In genomic region chr19:41398603-41399002, GRCh38 we compare ENCODE assay signal across 8 cellular contexts. TPM values are rescaled to one million over a fixed set of nuclear protein-coding genes. Genes with fewer than 3 reads are reported as not detected.
DNase-seq lines count a peak whose midpoint lies in the region; ATAC-seq and TF ChIP-seq lines count a peak whose summit lies in the region.
"Had no signal": no experiment of that assay in that cellular context is flagged by ENCODE, and none has a peak within 500 bp of the region (broad histone marks: within the 10 kb centered on the region; RNA-seq: fewer than 3 reads in every experiment).

No MANE protein-coding gene starts in this region.

- H3K27me3 ChIP-seq in HAP-1 (ENCODE audit: low read depth), result no peaks in the 10 kb centered on the region
- no peaks in the 10 kb centered on the region for H3K27me3 ChIP-seq in foreskin keratinocyte
- no peaks in the 10 kb centered on the region for H3K27me3 ChIP-seq in skeletal muscle tissue (ENCODE audit: control insufficient read depth in 3 of 3, insufficient read depth in 3 of 3, low read length in 3 of 3)

- H3K9ac ChIP-seq in skeletal muscle tissue (ENCODE audit: low read depth in 1 of 3, low read length in 3 of 3), result peak overlapping the region; percentile 96 to 100 (median 99)

- DNase-seq in HAP-1 (ENCODE audit: low spot score in 2 of 2), result no peak
- DNase-seq in T-helper 17 cell, result no peak
- no peak for DNase-seq in foreskin keratinocyte
- no peak for DNase-seq in T1000 (lab: John Stamatoyannopoulos, UW)
- no peak for DNase-seq in stimulated activated CD4-positive, alpha-beta T cell treated with anti-CD3 and anti-CD28 coated beads, Interleukin-15, amount 100 ng/mL, for 24 hours
- DNase-seq: activated CD8-positive, alpha-beta memory T cell treated with anti-CD3 and anti-CD28 coated beads for 24 hours had no signal

- in situ Hi-C loops in HAP-1 (cut with MboI; ENCODE audit: low sequenced_read_pairs), result no loop called here

- H3K9me3 ChIP-seq in HAP-1 (no peaks in the 10 kb centered on the region), T-helper 17 cell (ENCODE audit: control insufficient read depth, low read length, poor library complexity, severe bottlenecking) (no peaks in the 10 kb centered on the region), skeletal muscle tissue (ENCODE audit: control insufficient read depth in 3 of 3, low read length in 3 of 3) (no peaks in the 10 kb centered on the region)

- H3K36me3 ChIP-seq in HAP-1 (replicated peaks) (no peaks in the 10 kb centered on the region), skeletal muscle tissue (ENCODE audit: control insufficient read depth in 3 of 3, insufficient read depth in 3 of 3, low read length in 3 of 3) (peaks cover 0 to 10% (median 5%) of the 10 kb centered on the region in 3 donors)

- ATAC-seq in T-helper 17 cell (no peak), foreskin keratinocyte (no peak), GM21786 (IDR thresholded peaks at IDR 0.05; ENCODE audit: unreplicated experiment) (no peak)

- H3K27ac Mint-ChIP-seq in T-helper 17 cell, result peak overlapping the region; percentile 100

- H3K27ac ChIP-seq in foreskin keratinocyte, result peak overlapping the region; percentile 97
- peak overlapping the region; percentile 93 for H3K27ac ChIP-seq in skeletal muscle tissue (ENCODE audit: low read depth, low read length)

- no peaks in the 10 kb centered on the region for H3K27me3 Mint-ChIP-seq in T-helper 17 cell

- H3K36me3 Mint-ChIP-seq in T-helper 17 cell (ENCODE audit: low read depth), result no peaks in the 10 kb centered on the region

- H3K4me3 Mint-ChIP-seq in T-helper 17 cell, result peak overlapping the region; percentile 97

- peak overlapping the region; percentile 83 for H3K4me3 ChIP-seq in HAP-1
- peak overlapping the region; percentile 92 to 100 (median 98) for H3K4me3 ChIP-seq in skeletal muscle tissue (ENCODE audit: low read length in 3 of 3)

- H3K4me1 ChIP-seq in HAP-1 (peaks cover 8% of the 10 kb centered on the region), foreskin keratinocyte (no peaks in the 10 kb centered on the region), skeletal muscle tissue (ENCODE audit: control insufficient read depth in 3 of 3, insufficient read depth in 3 of 3, low read length in 3 of 3) (peaks cover 24 to 39% (median 27%) of the 10 kb centered on the region in 3 donors)

- no peak for TF ChIP-seq CTCF in foreskin keratinocyte (conservative IDR thresholded peaks at IDR 0.05)

- H3K4me1 Mint-ChIP-seq in T-helper 17 cell, result peaks cover 41% of the 10 kb centered on the region

RNA-seq across cellular contexts. Expression of gene BCKDHA, which starts 1.0 kb away (rescaled TPM):
- total RNA-seq in T-helper 17 cell, result 10 to 100 TPM; 13.2 to 14.7 TPM
- 15.9 and 18.7 TPM in 2 replicates for total RNA-seq in foreskin keratinocyte
- 16.9 and 18.6 TPM in 2 replicates for polyA plus RNA-seq in foreskin keratinocyte
- 46.4 TPM for total RNA-seq in skeletal muscle tissue

RNA-seq across cellular contexts. Expression of gene EXOSC5, which starts 1.4 kb away (rescaled TPM):
- total RNA-seq in T-helper 17 cell (10 to 100 TPM; 12.0 to 13.0 TPM), foreskin keratinocyte (19.6 and 22.7 TPM in 2 replicates), skeletal muscle tissue (13.0 TPM)
- polyA plus RNA-seq in foreskin keratinocyte, result 30.2 and 35.9 TPM in 2 replicates

RNA-seq across cellular contexts. Expression of gene TMEM91, which starts 22.3 kb away (rescaled TPM):
- 10 to 100 TPM in 1 of 2 donors, 1 to 10 TPM in 1; 6.9 to 35.0 TPM for total RNA-seq in T-helper 17 cell
- 3.2 and 4.0 TPM in 2 replicates for total RNA-seq in foreskin keratinocyte
- 3.8 and 4.9 TPM in 2 replicates for polyA plus RNA-seq in foreskin keratinocyte
- 2.1 TPM for total RNA-seq in skeletal muscle tissue

RNA-seq across cellular contexts. Expression of gene B3GNT8, which starts 28.6 kb away (rescaled TPM):
- 1 to 10 TPM; 3.4 to 4.8 TPM for total RNA-seq in T-helper 17 cell
- total RNA-seq in foreskin keratinocyte, result 2.2 and 2.9 TPM in 2 replicates
- polyA plus RNA-seq in foreskin keratinocyte, result 3.4 and 4.7 TPM in 2 replicates
- total RNA-seq in skeletal muscle tissue, result 0.52 TPM

RNA-seq across cellular contexts. Expression of gene B9D2, which starts 34.7 kb away (rescaled TPM):
- total RNA-seq in T-helper 17 cell, result 10 to 100 TPM; 37.1 to 41.4 TPM
- total RNA-seq in foreskin keratinocyte, result 4.4 and 5.8 TPM in 2 replicates
- polyA plus RNA-seq in foreskin keratinocyte, result 6.7 and 8.5 TPM in 2 replicates
- 2.1 TPM for total RNA-seq in skeletal muscle tissue
